In genomic region chr15:68113273-68113672, GRCh38 we compare ENCODE assay signal across 1 cellular context.
TF ChIP-seq lines count a peak whose summit lies in the region.

No MANE protein-coding gene starts in this region.

TF ChIP-seq in GM23338, 12 proteins besides CTCF, POLR2A, EP300 and RAD21 (continued from another document):
- TF ChIP-seq, protein P1, sequence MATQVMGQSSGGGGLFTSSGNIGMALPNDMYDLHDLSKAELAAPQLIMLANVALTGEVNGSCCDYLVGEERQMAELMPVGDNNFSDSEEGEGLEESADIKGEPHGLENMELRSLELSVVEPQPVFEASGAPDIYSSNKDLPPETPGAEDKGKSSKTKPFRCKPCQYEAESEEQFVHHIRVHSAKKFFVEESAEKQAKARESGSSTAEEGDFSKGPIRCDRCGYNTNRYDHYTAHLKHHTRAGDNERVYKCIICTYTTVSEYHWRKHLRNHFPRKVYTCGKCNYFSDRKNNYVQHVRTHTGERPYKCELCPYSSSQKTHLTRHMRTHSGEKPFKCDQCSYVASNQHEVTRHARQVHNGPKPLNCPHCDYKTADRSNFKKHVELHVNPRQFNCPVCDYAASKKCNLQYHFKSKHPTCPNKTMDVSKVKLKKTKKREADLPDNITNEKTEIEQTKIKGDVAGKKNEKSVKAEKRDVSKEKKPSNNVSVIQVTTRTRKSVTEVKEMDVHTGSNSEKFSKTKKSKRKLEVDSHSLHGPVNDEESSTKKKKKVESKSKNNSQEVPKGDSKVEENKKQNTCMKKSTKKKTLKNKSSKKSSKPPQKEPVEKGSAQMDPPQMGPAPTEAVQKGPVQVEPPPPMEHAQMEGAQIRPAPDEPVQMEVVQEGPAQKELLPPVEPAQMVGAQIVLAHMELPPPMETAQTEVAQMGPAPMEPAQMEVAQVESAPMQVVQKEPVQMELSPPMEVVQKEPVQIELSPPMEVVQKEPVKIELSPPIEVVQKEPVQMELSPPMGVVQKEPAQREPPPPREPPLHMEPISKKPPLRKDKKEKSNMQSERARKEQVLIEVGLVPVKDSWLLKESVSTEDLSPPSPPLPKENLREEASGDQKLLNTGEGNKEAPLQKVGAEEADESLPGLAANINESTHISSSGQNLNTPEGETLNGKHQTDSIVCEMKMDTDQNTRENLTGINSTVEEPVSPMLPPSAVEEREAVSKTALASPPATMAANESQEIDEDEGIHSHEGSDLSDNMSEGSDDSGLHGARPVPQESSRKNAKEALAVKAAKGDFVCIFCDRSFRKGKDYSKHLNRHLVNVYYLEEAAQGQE (IDR thresholded peaks at IDR 0.05; ENCODE audit: unreplicated experiment), result no peak
- TF ChIP-seq CREB1 (CRISPR knock-in tag; IDR thresholded peaks at IDR 0.05; ENCODE audit: low read depth) (no peak), STAT1 (IDR thresholded peaks at IDR 0.05; ENCODE audit: unreplicated experiment) (no peak), EZH2phosphoT487 (IDR thresholded peaks at IDR 0.05; ENCODE audit: unreplicated experiment) (no peak), POLR2AphosphoS5 (IDR thresholded peaks at IDR 0.05; ENCODE audit: low read depth) (no peak), ZNF331 (CRISPR knock-in tag; IDR thresholded peaks at IDR 0.05; ENCODE audit: low read depth) (no peak), EZH2 (IDR thresholded peaks at IDR 0.05; ENCODE audit: low read depth, unreplicated experiment) (no peak), NANOG (IDR thresholded peaks at IDR 0.05; ENCODE audit: borderline replicate concordance) (no peak)
- TF ChIP-seq, protein P2, sequence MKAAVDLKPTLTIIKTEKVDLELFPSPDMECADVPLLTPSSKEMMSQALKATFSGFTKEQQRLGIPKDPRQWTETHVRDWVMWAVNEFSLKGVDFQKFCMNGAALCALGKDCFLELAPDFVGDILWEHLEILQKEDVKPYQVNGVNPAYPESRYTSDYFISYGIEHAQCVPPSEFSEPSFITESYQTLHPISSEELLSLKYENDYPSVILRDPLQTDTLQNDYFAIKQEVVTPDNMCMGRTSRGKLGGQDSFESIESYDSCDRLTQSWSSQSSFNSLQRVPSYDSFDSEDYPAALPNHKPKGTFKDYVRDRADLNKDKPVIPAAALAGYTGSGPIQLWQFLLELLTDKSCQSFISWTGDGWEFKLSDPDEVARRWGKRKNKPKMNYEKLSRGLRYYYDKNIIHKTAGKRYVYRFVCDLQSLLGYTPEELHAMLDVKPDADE (IDR thresholded peaks at IDR 0.05), result no peak
